1 cellular context compared by ENCODE assay signal in genomic region chr2:178025551-178026185, GRCh38.
A peak's percentile ranks its signal among the peaks of the same experiment; 100 is the strongest.
TF ChIP-seq lines count a peak whose summit lies in the region.

No MANE protein-coding gene starts in this region.

TF ChIP-seq in A549, 52 proteins besides CTCF, POLR2A, EP300 and RAD21 (continued from another document):
- TF ChIP-seq REST (IDR thresholded peaks at IDR 0.05) = no peak
- TF ChIP-seq TP53 (CRISPR knock-in tag; IDR thresholded peaks at IDR 0.05) = no peak
- no peak for TF ChIP-seq JUNB (IDR thresholded peaks at IDR 0.05)
- no peak for TF ChIP-seq PBX3 (IDR thresholded peaks at IDR 0.05)
- no peak for TF ChIP-seq TFCP2L1 (CRISPR knock-in tag; IDR thresholded peaks at IDR 0.05)
- peak; percentile 54 for TF ChIP-seq GATA3 (IDR thresholded peaks at IDR 0.05; ENCODE audit: borderline replicate concordance)
- no peak for TF ChIP-seq ZNF302 (CRISPR knock-in tag; IDR thresholded peaks at IDR 0.05)
- no peak for TF ChIP-seq USF2 (IDR thresholded peaks at IDR 0.05)
- TF ChIP-seq SREBF2 (IDR thresholded peaks at IDR 0.05) = no peak
- no peak for TF ChIP-seq CBX2 (IDR thresholded peaks at IDR 0.05; ENCODE audit: borderline replicate concordance, low read depth)
